Comparison of ENCODE assay signal across 1 cellular context in genomic region chr11:124586247-124586860, GRCh38.
TF ChIP-seq lines count a peak whose summit lies in the region.

No MANE protein-coding gene starts in this region.

TF ChIP-seq in HepG2, 621 proteins besides CTCF, POLR2A, EP300 and RAD21:
- TF ChIP-seq SMC3 (IDR thresholded peaks at IDR 0.05; ENCODE audit: low read length) (peak; percentile 71), STAG1 (CRISPR knock-in tag; IDR thresholded peaks at IDR 0.05) (peak; percentile 27; the same call in 1 of the 2 replicates), ZNF790 (CRISPR knock-in tag; IDR thresholded peaks at IDR 0.05; ENCODE audit: borderline replicate concordance) (no peak)
